Comparison of ENCODE assay signal across 18 cellular contexts in the genomic region with DNA sequence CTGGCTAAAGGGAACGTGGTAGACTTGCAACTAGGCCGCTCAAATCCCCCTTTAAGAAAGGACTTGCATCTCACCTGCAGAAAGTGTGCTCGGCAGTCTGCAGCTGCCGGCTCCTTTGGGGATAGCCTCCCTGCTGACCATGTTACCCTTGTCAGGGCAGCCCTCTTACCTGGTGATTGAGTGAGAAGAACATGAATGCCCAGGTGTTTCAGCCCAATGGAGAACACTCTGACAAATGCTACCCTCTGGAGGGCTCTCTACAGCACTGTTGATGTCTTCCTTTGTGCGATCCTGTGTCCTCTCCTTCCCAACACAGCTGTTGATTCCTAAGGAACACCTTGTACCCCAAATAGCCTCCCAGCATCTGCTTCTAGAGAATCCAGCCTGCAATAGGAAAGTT.
DNase-seq lines count a peak whose midpoint lies in the region; ATAC-seq and TF ChIP-seq lines count a peak whose summit lies in the region.
"Had no signal": no experiment of that assay in that cellular context is flagged by ENCODE, and none has a peak within 500 bp of the region (broad histone marks: within the 10 kb centered on the region; RNA-seq: fewer than 3 reads in every experiment).

No MANE protein-coding gene starts in this region.

- H3K27me3 Mint-ChIP-seq in WTC11 (ENCODE audit: low read depth): no peaks in the 10 kb centered on the region; the same call in 1 of the 2 replicates
- H3K27me3 Mint-ChIP-seq in neural progenitor cell (ENCODE audit: insufficient read depth, low read depth): no peaks in the 10 kb centered on the region
- H3K27me3 Mint-ChIP-seq: CD4-positive, CD25-positive, alpha-beta regulatory T cell had no signal

- no peaks in the 10 kb centered on the region for H4K20me1 ChIP-seq in neural progenitor cell (ENCODE audit: low read depth)

- no peak overlapping the region for H3K27ac Mint-ChIP-seq in WTC11
- H3K27ac Mint-ChIP-seq in neural progenitor cell: no peak overlapping the region
- H3K27ac Mint-ChIP-seq: CD4-positive, CD25-positive, alpha-beta regulatory T cell; CD8-positive, alpha-beta memory T cell had no signal

- H3K36me3 ChIP-seq in H7 (replicated peaks; ENCODE audit: control insufficient read depth, insufficient read depth, low read length) (no peaks in the 10 kb centered on the region), neural progenitor cell (no peaks in the 10 kb centered on the region)
- H3K36me3 ChIP-seq in effector memory CD4-positive, alpha-beta T cell (ENCODE audit: control insufficient read depth, insufficient read depth, low read length): no peaks in the 10 kb centered on the region
- H3K36me3 ChIP-seq: BE2C had no signal

- H3K9me3 ChIP-seq in neural progenitor cell (ENCODE audit: low read depth): no peaks in the 10 kb centered on the region
- no peaks in the 10 kb centered on the region for H3K9me3 ChIP-seq in effector memory CD4-positive, alpha-beta T cell (ENCODE audit: control insufficient read depth, low read length)
- H3K9me3 ChIP-seq: BE2C had no signal

- H3K9me3 Mint-ChIP-seq in WTC11: no peaks in the 10 kb centered on the region
- H3K9me3 Mint-ChIP-seq in neural progenitor cell: no peaks in the 10 kb centered on the region

- ATAC-seq in WTC11 (peak; percentile 84), foreskin keratinocyte (no peak)
- ATAC-seq: GM12878, K562 had no signal

- H3K9ac ChIP-seq in neural progenitor cell: no peak overlapping the region

- peak overlapping the region; percentile 47 for H2AFZ ChIP-seq in neural progenitor cell (replicated peaks)

- TF ChIP-seq CTCF in WTC11 (IDR thresholded peaks at IDR 0.05) (no peak), foreskin keratinocyte (conservative IDR thresholded peaks at IDR 0.05) (peak; percentile 4), neural progenitor cell (IDR thresholded peaks at IDR 0.05) (no peak)

- CTCF ChIA-PET in WTC11 (lab: Charles Lee): no interaction called here

- POLR2A ChIA-PET in WTC11 (lab: Charles Lee): no interaction called here

- H3K4me3 ChIP-seq in H7 (ENCODE audit: insufficient read depth, low read depth, low read length) (no peak overlapping the region), neural progenitor cell (no peak overlapping the region)
- H3K4me3 ChIP-seq in effector memory CD4-positive, alpha-beta T cell (ENCODE audit: insufficient read depth, low read depth, low read length, poor library complexity, severe bottlenecking): no peak overlapping the region
- H3K4me3 ChIP-seq: GM12878, K562 had no signal

- DNase-seq in H7: peak; percentile 12
- no peak for DNase-seq in WTC11 (ENCODE audit: low spot score)
- no peak for DNase-seq in foreskin keratinocyte
- DNase-seq in neural progenitor cell (ENCODE audit: low spot score): no peak
- DNase-seq in NCI-H510A (lab: John Stamatoyannopoulos, UW): no peak
- no peak for DNase-seq in HPDE6-E6E7 (ENCODE audit: extremely low spot score)
- DNase-seq in effector memory CD4-positive, alpha-beta T cell: no peak
- DNase-seq: BE2C; C1 segment of cervical spinal cord; CD4-positive, CD25-positive, alpha-beta regulatory T cell; CD8-positive, alpha-beta memory T cell; COR-L47; DMS 273 treated with DMSO at 0.1 percent for 48 hours; DMS53; DND-41; EL had no signal

- H3K79me2 ChIP-seq in neural progenitor cell (ENCODE audit: low read depth): no peaks in the 10 kb centered on the region

- no peaks in the 10 kb centered on the region; the same call in 1 of the 2 replicates for H3K36me3 Mint-ChIP-seq in WTC11
- no peaks in the 10 kb centered on the region for H3K36me3 Mint-ChIP-seq in neural progenitor cell
- H3K36me3 Mint-ChIP-seq: CD4-positive, CD25-positive, alpha-beta regulatory T cell; CD8-positive, alpha-beta memory T cell had no signal

- H3K27ac ChIP-seq in foreskin keratinocyte (no peak overlapping the region), neural progenitor cell (no peak overlapping the region)
- H3K27ac ChIP-seq in effector memory CD4-positive, alpha-beta T cell (ENCODE audit: insufficient read depth, low read length, poor library complexity, severe bottlenecking): no peak overlapping the region

- H3K4me1 Mint-ChIP-seq in WTC11 (peaks cover 22% of the 10 kb centered on the region), neural progenitor cell (no peaks in the 10 kb centered on the region)
- H3K4me1 Mint-ChIP-seq: CD4-positive, CD25-positive, alpha-beta regulatory T cell; CD8-positive, alpha-beta memory T cell had no signal

- no peak overlapping the region for H3K4me3 Mint-ChIP-seq in WTC11
- H3K4me3 Mint-ChIP-seq in neural progenitor cell: no peak overlapping the region
- H3K4me3 Mint-ChIP-seq: CD4-positive, CD25-positive, alpha-beta regulatory T cell; CD8-positive, alpha-beta memory T cell had no signal

- H3K4me1 ChIP-seq in foreskin keratinocyte: no peaks in the 10 kb centered on the region
- no peaks in the 10 kb centered on the region for H3K4me1 ChIP-seq in neural progenitor cell
- H3K4me1 ChIP-seq in effector memory CD4-positive, alpha-beta T cell (ENCODE audit: control insufficient read depth, insufficient read depth, low read length, poor library complexity, severe bottlenecking): no peaks in the 10 kb centered on the region

- no peaks in the 10 kb centered on the region for H3F3A ChIP-seq in neural progenitor cell (ENCODE audit: low read depth)

- H3K4me2 ChIP-seq in neural progenitor cell: no peak overlapping the region

- H3K27me3 ChIP-seq in H7 (ENCODE audit: control insufficient read depth, insufficient read depth, low read length) (no peaks in the 10 kb centered on the region), foreskin keratinocyte (no peaks in the 10 kb centered on the region), neural progenitor cell (no peaks in the 10 kb centered on the region)
- H3K27me3 ChIP-seq in effector memory CD4-positive, alpha-beta T cell (replicated peaks; ENCODE audit: control insufficient read depth, insufficient read depth, low read length, poor library complexity, severe bottlenecking): no peaks in the 10 kb centered on the region
- H3K27me3 ChIP-seq: BE2C had no signal

TF ChIP-seq in WTC11, 78 proteins besides CTCF, POLR2A, EP300 and RAD21 (continues in another document):
- TF ChIP-seq, protein P1, sequence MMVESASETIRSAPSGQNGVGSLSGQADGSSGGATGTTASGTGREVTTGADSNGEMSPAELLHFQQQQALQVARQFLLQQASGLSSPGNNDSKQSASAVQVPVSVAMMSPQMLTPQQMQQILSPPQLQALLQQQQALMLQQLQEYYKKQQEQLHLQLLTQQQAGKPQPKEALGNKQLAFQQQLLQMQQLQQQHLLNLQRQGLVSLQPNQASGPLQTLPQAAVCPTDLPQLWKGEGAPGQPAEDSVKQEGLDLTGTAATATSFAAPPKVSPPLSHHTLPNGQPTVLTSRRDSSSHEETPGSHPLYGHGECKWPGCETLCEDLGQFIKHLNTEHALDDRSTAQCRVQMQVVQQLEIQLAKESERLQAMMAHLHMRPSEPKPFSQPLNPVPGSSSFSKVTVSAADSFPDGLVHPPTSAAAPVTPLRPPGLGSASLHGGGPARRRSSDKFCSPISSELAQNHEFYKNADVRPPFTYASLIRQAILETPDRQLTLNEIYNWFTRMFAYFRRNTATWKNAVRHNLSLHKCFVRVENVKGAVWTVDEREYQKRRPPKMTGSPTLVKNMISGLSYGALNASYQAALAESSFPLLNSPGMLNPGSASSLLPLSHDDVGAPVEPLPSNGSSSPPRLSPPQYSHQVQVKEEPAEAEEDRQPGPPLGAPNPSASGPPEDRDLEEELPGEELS (CRISPR knock-in tag; IDR thresholded peaks at IDR 0.05): no peak
- TF ChIP-seq STAT6 (CRISPR knock-in tag; conservative IDR thresholded peaks at IDR 0.05; ENCODE audit: low read depth) (no peak), FOXP1 (CRISPR knock-in tag; IDR thresholded peaks at IDR 0.05; ENCODE audit: borderline replicate concordance) (no peak), ATF1 (CRISPR knock-in tag; IDR thresholded peaks at IDR 0.05) (no peak), NR2C2 (CRISPR knock-in tag; IDR thresholded peaks at IDR 0.05) (no peak), NFE2L1 (CRISPR knock-in tag; IDR thresholded peaks at IDR 0.05) (no peak), GTF2I (CRISPR knock-in tag; conservative IDR thresholded peaks at IDR 0.05) (no peak), ETV6 (CRISPR knock-in tag; IDR thresholded peaks at IDR 0.05) (no peak), SP1 (CRISPR knock-in tag; conservative IDR thresholded peaks at IDR 0.05) (no peak)
- TF ChIP-seq, protein P2, sequence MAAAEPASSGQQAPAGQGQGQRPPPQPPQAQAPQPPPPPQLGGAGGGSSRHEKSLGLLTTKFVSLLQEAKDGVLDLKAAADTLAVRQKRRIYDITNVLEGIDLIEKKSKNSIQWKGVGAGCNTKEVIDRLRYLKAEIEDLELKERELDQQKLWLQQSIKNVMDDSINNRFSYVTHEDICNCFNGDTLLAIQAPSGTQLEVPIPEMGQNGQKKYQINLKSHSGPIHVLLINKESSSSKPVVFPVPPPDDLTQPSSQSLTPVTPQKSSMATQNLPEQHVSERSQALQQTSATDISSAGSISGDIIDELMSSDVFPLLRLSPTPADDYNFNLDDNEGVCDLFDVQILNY (CRISPR knock-in tag; IDR thresholded peaks at IDR 0.05): no peak
- TF ChIP-seq, protein P3, sequence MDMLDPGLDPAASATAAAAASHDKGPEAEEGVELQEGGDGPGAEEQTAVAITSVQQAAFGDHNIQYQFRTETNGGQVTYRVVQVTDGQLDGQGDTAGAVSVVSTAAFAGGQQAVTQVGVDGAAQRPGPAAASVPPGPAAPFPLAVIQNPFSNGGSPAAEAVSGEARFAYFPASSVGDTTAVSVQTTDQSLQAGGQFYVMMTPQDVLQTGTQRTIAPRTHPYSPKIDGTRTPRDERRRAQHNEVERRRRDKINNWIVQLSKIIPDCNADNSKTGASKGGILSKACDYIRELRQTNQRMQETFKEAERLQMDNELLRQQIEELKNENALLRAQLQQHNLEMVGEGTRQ (CRISPR knock-in tag; IDR thresholded peaks at IDR 0.05): no peak
